In the genomic region with DNA sequence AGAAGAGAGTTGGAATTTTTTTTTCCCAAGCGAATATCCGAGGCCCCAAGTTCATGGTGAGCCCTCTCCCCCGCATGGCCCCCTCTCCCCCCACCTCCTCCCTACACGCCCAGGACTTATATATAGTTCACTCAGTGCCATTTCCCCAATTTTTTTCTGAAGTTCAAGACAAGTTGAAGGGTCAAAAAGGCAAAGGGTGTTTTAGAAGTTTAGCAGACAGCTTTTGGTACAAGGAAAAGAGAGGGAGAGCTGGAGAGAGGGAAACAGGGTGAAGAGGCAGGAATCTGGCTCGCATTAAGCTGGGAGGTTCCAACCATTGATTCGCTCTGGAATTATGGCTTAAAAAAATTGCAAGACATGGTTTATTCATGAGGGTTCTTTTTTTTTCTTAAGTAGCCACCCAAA, we compare ENCODE assay signal across 22 cellular contexts.
DNase-seq lines count a peak whose midpoint lies in the region; ATAC-seq, FAIRE-seq and TF ChIP-seq lines count a peak whose summit lies in the region.
"Had no signal": no experiment of that assay in that cellular context is flagged by ENCODE, and none has a peak within 500 bp of the region (broad histone marks: within the 10 kb centered on the region; RNA-seq: fewer than 3 reads in every experiment).

No MANE protein-coding gene starts in this region.

- no peaks in the 10 kb centered on the region for H3K36me3 Mint-ChIP-seq in GM23338 (ENCODE audit: low read depth)
- H3K36me3 Mint-ChIP-seq: IgD-negative memory B cell had no signal

- no peak overlapping the region for H3K4me3 ChIP-seq in GM23338
- no peak overlapping the region for H3K4me3 ChIP-seq in right cardiac atrium (ENCODE audit: low read length)
- H3K4me3 ChIP-seq in ovary = no peak overlapping the region
- H3K4me3 ChIP-seq: MG63 had no signal

- ATAC-seq in GM23338 = no peak
- peak in 1 of 2 donors; percentile 50 for ATAC-seq in right cardiac atrium
- no peak for ATAC-seq in HG02973 (IDR thresholded peaks at IDR 0.05; ENCODE audit: unreplicated experiment)
- ATAC-seq in HG02970 (IDR thresholded peaks at IDR 0.05; ENCODE audit: low FRiP score, unreplicated experiment) = no peak
- ATAC-seq in HG02852 (IDR thresholded peaks at IDR 0.05; ENCODE audit: unreplicated experiment) = no peak

- DNase-seq in GM23338 (ENCODE audit: low spot score) (no peak), right cardiac atrium (peak in 2 of 3 donors; percentile 32 to 41), ovary (peak in 4 of 5 donors; percentile 11 to 66 (median 24)), NCI-H1092 (lab: John Stamatoyannopoulos, UW) (no peak)
- DNase-seq: C1 segment of cervical spinal cord; DMS79 treated with DMSO at 0.1 percent for 48 hours; Kasumi-1; MG63; NCI-H1092 treated with DMSO at 0.1 percent for 48 hours; NCI-H2081 treated with DMSO at 0.1 percent for 48 hours; NK-92 treated with Interleukin-12 subunit alpha and Interleukin-12 subunit beta, amount 100 ng/mL, for 24 hours; SHP77 had no signal

- no peaks in the 10 kb centered on the region for H3F3A ChIP-seq in GM23338 (replicated peaks; ENCODE audit: low read depth)

- peak; percentile 29 for FAIRE-seq in endometrium (lab: Jason Lieb, UNC)
- FAIRE-seq: HTR-8/SVneo, RCC 7860 had no signal

- no peak overlapping the region for H3K27ac Mint-ChIP-seq in GM23338
- H3K27ac Mint-ChIP-seq: H9, IgD-negative memory B cell had no signal

- peaks cover 1% of the 10 kb centered on the region for H3K9me3 ChIP-seq in right cardiac atrium (ENCODE audit: control insufficient read depth, low read length)
- H3K9me3 ChIP-seq in ovary = no peaks in the 10 kb centered on the region
- H3K9me3 ChIP-seq: MG63, SK-N-SH had no signal

- peaks cover 6% of the 10 kb centered on the region; the same call in 2 of the 3 replicates for H3K9me3 Mint-ChIP-seq in GM23338

- peaks cover 6% of the 10 kb centered on the region for H3K27me3 Mint-ChIP-seq in GM23338 (ENCODE audit: insufficient read depth, low read depth, poor library complexity)

- H3K79me2 ChIP-seq in GM23338 (replicated peaks; ENCODE audit: insufficient read depth) = no peaks in the 10 kb centered on the region

- intact Hi-C loops in right cardiac atrium (cut with DNase I) (no loop called here), ovary (cut with DNase I) (no loop called here)

- TF ChIP-seq EP300 in ovary (IDR thresholded peaks at IDR 0.05) = no peak

- peaks cover 24% of the 10 kb centered on the region for H3K4me1 Mint-ChIP-seq in GM23338

- H2AFZ ChIP-seq in GM23338 = peak overlapping the region; percentile 97

- no peak overlapping the region for H3K27ac ChIP-seq in GM23338 (ENCODE audit: low read depth)
- H3K27ac ChIP-seq in right cardiac atrium (ENCODE audit: low read length) = no peak overlapping the region
- H3K27ac ChIP-seq in ovary = no peak overlapping the region
- H3K27ac ChIP-seq: HL-60 had no signal

- TF ChIP-seq CTCF in GM23338 (conservative IDR thresholded peaks at IDR 0.05; ENCODE audit: low read depth in 2 of 2) (no peak), ovary (IDR thresholded peaks at IDR 0.05) (no peak)

- H3K36me3 ChIP-seq in GM23338 (ENCODE audit: insufficient read depth) (no peaks in the 10 kb centered on the region), ovary (no peaks in the 10 kb centered on the region)
- H3K36me3 ChIP-seq: MG63 had no signal

- 42% methylated on average over 6 of the region's 6 CpGs for WGBS in right cardiac atrium
- WGBS in ovary, 3 donors = 13 to 17% (median 16%) methylated on average over 6 of the region's 6 CpGs

- H3K9me2 ChIP-seq in GM23338 (ENCODE audit: insufficient read depth) = peaks cover 9% of the 10 kb centered on the region; the same call in 1 of the 2 replicates
- H3K9me2 ChIP-seq: SK-N-SH had no signal

- H3K27me3 ChIP-seq in GM23338 (ENCODE audit: insufficient read depth) (no peaks in the 10 kb centered on the region), right cardiac atrium (ENCODE audit: control insufficient read depth, insufficient read depth) (no peaks in the 10 kb centered on the region), ovary (no peaks in the 10 kb centered on the region)
- H3K27me3 ChIP-seq: MG63 had no signal

- no peaks in the 10 kb centered on the region for H4K20me1 ChIP-seq in GM23338 (replicated peaks; ENCODE audit: insufficient read depth)

- 0 out of 2 replicates have a peak overlapping the region, but pooled peaks have one; percentile 23 for H3K4me2 ChIP-seq in GM23338
- H3K4me2 ChIP-seq: SK-N-SH had no signal

- H3K4me3 Mint-ChIP-seq in GM23338 = no peak overlapping the region
- H3K4me3 Mint-ChIP-seq: H9, IgD-negative memory B cell had no signal

- no peak for TF ChIP-seq POLR2A in ovary (IDR thresholded peaks at IDR 0.05)

- H3K4me1 ChIP-seq in GM23338 (ENCODE audit: insufficient read depth) = 0 out of 2 replicates have a peak, but pooled peaks cover 10% of the 10 kb centered on the region
- H3K4me1 ChIP-seq in right cardiac atrium (ENCODE audit: control insufficient read depth, insufficient read depth, low read length) = no peaks in the 10 kb centered on the region
- H3K4me1 ChIP-seq in ovary (ENCODE audit: insufficient read depth) = peaks cover 7% of the 10 kb centered on the region

TF ChIP-seq in GM23338, 12 proteins besides CTCF, POLR2A, EP300 and RAD21 (continues in another document):
- no peak for TF ChIP-seq NANOG (IDR thresholded peaks at IDR 0.05; ENCODE audit: borderline replicate concordance)
- no peak for TF ChIP-seq POLR2AphosphoS5 (IDR thresholded peaks at IDR 0.05; ENCODE audit: low read depth)
- TF ChIP-seq STAT1 (IDR thresholded peaks at IDR 0.05; ENCODE audit: unreplicated experiment) = no peak
- TF ChIP-seq CREB1 (CRISPR knock-in tag; IDR thresholded peaks at IDR 0.05; ENCODE audit: low read depth) = no peak
- TF ChIP-seq, protein P1, sequence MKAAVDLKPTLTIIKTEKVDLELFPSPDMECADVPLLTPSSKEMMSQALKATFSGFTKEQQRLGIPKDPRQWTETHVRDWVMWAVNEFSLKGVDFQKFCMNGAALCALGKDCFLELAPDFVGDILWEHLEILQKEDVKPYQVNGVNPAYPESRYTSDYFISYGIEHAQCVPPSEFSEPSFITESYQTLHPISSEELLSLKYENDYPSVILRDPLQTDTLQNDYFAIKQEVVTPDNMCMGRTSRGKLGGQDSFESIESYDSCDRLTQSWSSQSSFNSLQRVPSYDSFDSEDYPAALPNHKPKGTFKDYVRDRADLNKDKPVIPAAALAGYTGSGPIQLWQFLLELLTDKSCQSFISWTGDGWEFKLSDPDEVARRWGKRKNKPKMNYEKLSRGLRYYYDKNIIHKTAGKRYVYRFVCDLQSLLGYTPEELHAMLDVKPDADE (IDR thresholded peaks at IDR 0.05) = no peak
- no peak for TF ChIP-seq EZH2 (IDR thresholded peaks at IDR 0.05; ENCODE audit: low read depth, unreplicated experiment)
- TF ChIP-seq, protein P2, sequence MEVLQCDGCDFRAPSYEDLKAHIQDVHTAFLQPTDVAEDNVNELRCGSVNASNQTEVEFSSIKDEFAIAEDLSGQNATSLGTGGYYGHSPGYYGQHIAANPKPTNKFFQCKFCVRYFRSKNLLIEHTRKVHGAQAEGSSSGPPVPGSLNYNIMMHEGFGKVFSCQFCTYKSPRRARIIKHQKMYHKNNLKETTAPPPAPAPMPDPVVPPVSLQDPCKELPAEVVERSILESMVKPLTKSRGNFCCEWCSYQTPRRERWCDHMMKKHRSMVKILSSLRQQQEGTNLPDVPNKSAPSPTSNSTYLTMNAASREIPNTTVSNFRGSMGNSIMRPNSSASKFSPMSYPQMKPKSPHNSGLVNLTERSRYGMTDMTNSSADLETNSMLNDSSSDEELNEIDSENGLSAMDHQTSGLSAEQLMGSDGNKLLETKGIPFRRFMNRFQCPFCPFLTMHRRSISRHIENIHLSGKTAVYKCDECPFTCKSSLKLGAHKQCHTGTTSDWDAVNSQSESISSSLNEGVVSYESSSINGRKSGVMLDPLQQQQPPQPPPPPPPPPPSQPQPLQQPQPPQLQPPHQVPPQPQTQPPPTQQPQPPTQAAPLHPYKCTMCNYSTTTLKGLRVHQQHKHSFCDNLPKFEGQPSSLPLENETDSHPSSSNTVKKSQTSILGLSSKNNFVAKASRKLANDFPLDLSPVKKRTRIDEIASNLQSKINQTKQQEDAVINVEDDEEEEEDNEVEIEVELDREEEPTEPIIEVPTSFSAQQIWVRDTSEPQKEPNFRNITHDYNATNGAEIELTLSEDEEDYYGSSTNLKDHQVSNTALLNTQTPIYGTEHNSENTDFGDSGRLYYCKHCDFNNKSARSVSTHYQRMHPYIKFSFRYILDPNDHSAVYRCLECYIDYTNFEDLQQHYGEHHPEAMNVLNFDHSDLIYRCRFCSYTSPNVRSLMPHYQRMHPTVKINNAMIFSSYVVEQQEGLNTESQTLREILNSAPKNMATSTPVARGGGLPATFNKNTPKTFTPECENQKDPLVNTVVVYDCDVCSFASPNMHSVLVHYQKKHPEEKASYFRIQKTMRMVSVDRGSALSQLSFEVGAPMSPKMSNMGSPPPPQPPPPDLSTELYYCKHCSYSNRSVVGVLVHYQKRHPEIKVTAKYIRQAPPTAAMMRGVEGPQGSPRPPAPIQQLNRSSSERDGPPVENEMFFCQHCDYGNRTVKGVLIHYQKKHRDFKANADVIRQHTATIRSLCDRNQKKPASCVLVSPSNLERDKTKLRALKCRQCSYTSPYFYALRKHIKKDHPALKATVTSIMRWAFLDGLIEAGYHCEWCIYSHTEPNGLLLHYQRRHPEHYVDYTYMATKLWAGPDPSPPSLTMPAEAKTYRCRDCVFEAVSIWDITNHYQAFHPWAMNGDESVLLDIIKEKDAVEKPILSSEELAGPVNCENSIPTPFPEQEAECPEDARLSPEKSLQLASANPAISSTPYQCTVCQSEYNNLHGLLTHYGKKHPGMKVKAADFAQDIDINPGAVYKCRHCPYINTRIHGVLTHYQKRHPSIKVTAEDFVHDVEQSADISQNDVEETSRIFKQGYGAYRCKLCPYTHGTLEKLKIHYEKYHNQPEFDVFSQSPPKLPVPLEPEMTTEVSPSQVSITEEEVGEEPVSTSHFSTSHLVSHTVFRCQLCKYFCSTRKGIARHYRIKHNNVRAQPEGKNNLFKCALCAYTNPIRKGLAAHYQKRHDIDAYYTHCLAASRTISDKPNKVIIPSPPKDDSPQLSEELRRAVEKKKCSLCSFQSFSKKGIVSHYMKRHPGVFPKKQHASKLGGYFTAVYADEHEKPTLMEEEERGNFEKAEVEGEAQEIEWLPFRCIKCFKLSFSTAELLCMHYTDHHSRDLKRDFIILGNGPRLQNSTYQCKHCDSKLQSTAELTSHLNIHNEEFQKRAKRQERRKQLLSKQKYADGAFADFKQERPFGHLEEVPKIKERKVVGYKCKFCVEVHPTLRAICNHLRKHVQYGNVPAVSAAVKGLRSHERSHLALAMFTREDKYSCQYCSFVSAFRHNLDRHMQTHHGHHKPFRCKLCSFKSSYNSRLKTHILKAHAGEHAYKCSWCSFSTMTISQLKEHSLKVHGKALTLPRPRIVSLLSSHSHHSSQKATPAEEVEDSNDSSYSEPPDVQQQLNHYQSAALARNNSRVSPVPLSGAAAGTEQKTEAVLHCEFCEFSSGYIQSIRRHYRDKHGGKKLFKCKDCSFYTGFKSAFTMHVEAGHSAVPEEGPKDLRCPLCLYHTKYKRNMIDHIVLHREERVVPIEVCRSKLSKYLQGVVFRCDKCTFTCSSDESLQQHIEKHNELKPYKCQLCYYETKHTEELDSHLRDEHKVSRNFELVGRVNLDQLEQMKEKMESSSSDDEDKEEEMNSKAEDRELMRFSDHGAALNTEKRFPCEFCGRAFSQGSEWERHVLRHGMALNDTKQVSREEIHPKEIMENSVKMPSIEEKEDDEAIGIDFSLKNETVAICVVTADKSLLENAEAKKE (CRISPR knock-in tag; IDR thresholded peaks at IDR 0.05) = no peak

Comparison
In these comparisons a context has a peak if more than half of its experiments do, and no peak if none do; other contexts are left out.
1. DNase-seq: peak in right cardiac atrium (2 of 3) and ovary (4 of 5); none in GM23338 (single experiment) and NCI-H1092 (single experiment).